ENCODE assay signal across 13 cellular contexts in the genomic region with DNA sequence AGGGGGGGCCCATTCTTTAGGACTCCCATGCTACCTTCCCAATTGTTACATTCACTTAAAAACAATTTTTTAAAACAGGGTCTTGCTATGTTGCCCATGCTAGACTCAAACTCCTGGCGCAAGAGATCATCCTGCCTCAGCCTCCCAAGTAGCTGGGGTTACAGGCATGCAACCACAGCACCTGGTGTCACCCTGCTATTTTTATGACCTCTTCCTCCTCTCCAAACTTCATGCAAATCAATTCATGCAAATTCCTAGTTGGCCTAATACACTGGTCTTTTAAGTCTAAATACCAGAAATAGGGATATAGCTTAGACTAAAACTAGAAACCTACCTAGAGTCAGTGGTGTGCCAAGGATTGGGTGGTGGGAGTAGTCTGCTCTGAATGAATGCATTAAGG.
DNase-seq lines count a peak whose midpoint lies in the region; ATAC-seq lines count a peak whose summit lies in the region.
"Had no signal": no experiment of that assay in that cellular context is flagged by ENCODE, and none has a peak within 500 bp of the region (broad histone marks: within the 10 kb centered on the region; RNA-seq: fewer than 3 reads in every experiment).

No MANE protein-coding gene starts in this region.

- H3K27ac Mint-ChIP-seq in memory B cell = peak overlapping the region; percentile 57
- H3K27ac Mint-ChIP-seq: CD4-positive, alpha-beta T cell; dendritic cell treated with granulocyte-macrophage colony-stimulating factor and Interleukin-4, amounts not matched to agents 40 ng/mL and 50 ng/mL, for 4 days had no signal

- peak; percentile 80 for ATAC-seq in GM18870 (IDR thresholded peaks at IDR 0.05; ENCODE audit: unreplicated experiment)
- ATAC-seq in GM21528 (IDR thresholded peaks at IDR 0.05; ENCODE audit: low FRiP score, unreplicated experiment) = peak; percentile 83
- ATAC-seq in HG03378 (IDR thresholded peaks at IDR 0.05; ENCODE audit: unreplicated experiment) = peak; percentile 64
- ATAC-seq in memory B cell (ENCODE audit: low read depth) = peak; percentile 99
- ATAC-seq: right cardiac atrium had no signal

- DNase-seq in memory B cell (ENCODE audit: low spot score in 2 of 2) = peak in 1 of 2 donors; percentile 7
- no peak for DNase-seq in NCI-H524 treated with DMSO at 0.1 percent for 48 hours (lab: John Stamatoyannopoulos, UW)
- DNase-seq in islet precursor cell = no peak
- no peak for DNase-seq in DMS 273 treated with DMSO at 0.1 percent for 48 hours (lab: John Stamatoyannopoulos, UW)
- DNase-seq in activated CD8-positive, alpha-beta memory T cell treated with anti-CD3 and anti-CD28 coated beads, Interleukin-2, amount 50 U/mL, for 4 hours = no peak
- DNase-seq: CD4-positive, alpha-beta T cell; NCI-H1105 treated with DMSO at 0.1 percent for 48 hours; right cardiac atrium; WERI-Rb-1 had no signal

- H3K4me1 Mint-ChIP-seq in memory B cell = peaks cover 11% of the 10 kb centered on the region

- H3K27me3 Mint-ChIP-seq in memory B cell = peaks cover 9% of the 10 kb centered on the region

- H3K36me3 Mint-ChIP-seq in memory B cell = no peaks in the 10 kb centered on the region

- H3K9me3 Mint-ChIP-seq in memory B cell = peaks cover 1% of the 10 kb centered on the region
- H3K9me3 Mint-ChIP-seq: CD4-positive, alpha-beta T cell; dendritic cell treated with granulocyte-macrophage colony-stimulating factor and Interleukin-4, amounts not matched to agents 40 ng/mL and 50 ng/mL, for 4 days had no signal

- peak overlapping the region; percentile 8 for H3K4me3 Mint-ChIP-seq in memory B cell
- H3K4me3 Mint-ChIP-seq: CD4-positive, alpha-beta T cell; dendritic cell treated with granulocyte-macrophage colony-stimulating factor and Interleukin-4, amounts not matched to agents 40 ng/mL and 50 ng/mL, for 4 days had no signal
